Comparison of ENCODE assay signal across 8 cellular contexts in the genomic region with DNA sequence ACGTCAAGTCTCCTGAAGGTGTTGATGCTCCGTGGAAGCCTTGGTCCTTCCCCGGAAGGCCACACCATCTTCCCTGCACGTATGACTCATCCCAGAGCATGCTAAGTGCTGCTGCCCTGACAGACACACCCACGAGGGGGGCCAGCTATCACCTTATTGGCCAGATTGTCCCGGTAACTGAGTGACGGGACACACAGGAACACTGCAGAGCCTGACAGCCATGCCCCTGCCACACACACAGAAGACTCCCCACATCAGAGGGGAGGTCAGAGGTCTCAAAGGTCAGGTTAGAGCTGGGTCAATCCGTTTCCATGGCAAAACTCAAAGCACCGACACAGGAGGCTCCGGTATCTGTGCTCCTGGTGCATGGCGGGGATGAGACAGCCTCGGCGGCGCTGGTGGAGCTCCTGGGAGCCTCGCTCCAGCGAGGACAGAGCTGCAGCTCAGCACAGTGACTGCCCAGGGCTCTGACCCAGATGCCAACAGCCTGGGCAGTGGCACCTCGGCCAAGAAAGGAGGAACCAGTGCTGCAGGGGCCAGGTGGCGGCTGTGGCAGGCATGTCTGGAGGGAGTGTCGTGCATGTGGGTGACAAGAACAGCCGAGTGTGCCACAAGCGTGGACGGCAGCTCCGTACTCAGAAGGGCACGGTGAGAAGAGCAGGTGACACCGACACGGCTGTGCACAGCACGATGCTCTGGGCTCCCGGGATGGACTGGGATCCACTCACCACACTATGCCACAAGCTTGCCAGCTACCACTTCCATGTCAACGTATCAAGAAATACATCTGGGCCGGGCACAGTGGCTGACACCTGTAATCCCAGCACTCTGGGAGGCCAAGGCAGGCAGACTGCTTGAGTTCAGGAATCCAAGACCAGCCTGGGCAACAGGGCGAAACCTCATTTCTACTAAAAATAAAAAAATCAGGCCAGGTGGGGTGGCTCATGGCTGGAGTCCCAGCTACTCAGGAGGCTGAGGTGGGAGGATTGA. TPM values are rescaled to one million over a fixed set of nuclear protein-coding genes. Genes with fewer than 3 reads are reported as not detected.
DNase-seq lines count a peak whose midpoint lies in the region; ATAC-seq and TF ChIP-seq lines count a peak whose summit lies in the region.

No MANE protein-coding gene starts in this region.

- 95% methylated on average over 21 of the region's 31 CpGs for WGBS in SK-N-SH (ENCODE audit: low lambda C conversion rate)

- CTCF ChIA-PET in SK-N-SH (lab: Yijun Ruan, JAX) = interaction anchor here (1.0 to 1.1 kb wide), 2 partner anchors 11 to 65 kb away, joined by 3 read pairs; no protein-coding TSS in a partner anchor

- POLR2A ChIA-PET in SK-N-SH (lab: Yijun Ruan, JAX) = interaction anchor here (0.8 to 1.0 kb wide), 2 partner anchors 11 to 60 kb away, joined by 3 read pairs; partner anchors contain the start of gene MIB2

- H3K4me3 ChIP-seq in SK-N-SH (ENCODE audit: low read depth in 2 of 2, low read length in 1 of 2) (no peak overlapping the region), fibroblast of pulmonary artery (replicated peaks; ENCODE audit: low read depth, low read length) (no peak overlapping the region)

- H3K27me3 ChIP-seq in SK-N-SH (ENCODE audit: insufficient read depth) = no peaks in the 10 kb centered on the region

- peaks cover 55% of the 10 kb centered on the region for H3K79me2 ChIP-seq in SK-N-SH (ENCODE audit: insufficient read depth)

- H3K9me2 ChIP-seq in SK-N-SH = no peaks in the 10 kb centered on the region

- no peak overlapping the region for H3K27ac ChIP-seq in SK-N-SH (ENCODE audit: low read depth in 2 of 2, low read length in 1 of 2)

- H3F3A ChIP-seq in SK-N-SH (replicated peaks; ENCODE audit: insufficient read depth) = peaks cover 3% of the 10 kb centered on the region

- intact Hi-C loops in posterior vena cava (cut with DNase I) = no loop called here

- H3K9ac ChIP-seq in SK-N-SH = no peak overlapping the region

- no peak for TF ChIP-seq EP300 in SK-N-SH (IDR thresholded peaks at IDR 0.05; ENCODE audit: borderline replicate concordance in 1 of 2, low read depth in 1 of 2, low read length in 1 of 2)

- no peak overlapping the region for H2AFZ ChIP-seq in SK-N-SH (ENCODE audit: low read depth)

- ATAC-seq in HG03139 (IDR thresholded peaks at IDR 0.05; ENCODE audit: unreplicated experiment) (no peak), GM18517 (IDR thresholded peaks at IDR 0.05; ENCODE audit: unreplicated experiment) (no peak)

- no peak for TF ChIP-seq CTCF in SK-N-SH (IDR thresholded peaks at IDR 0.05)
- no peak for TF ChIP-seq CTCF in fibroblast of pulmonary artery (IDR thresholded peaks at IDR 0.05; ENCODE audit: low read length, missing control alignments)

- H3K4me2 ChIP-seq in SK-N-SH = no peak overlapping the region

- DNase-seq in H4 (ENCODE audit: low spot score) (peak; percentile 62), SK-N-SH (no peak), fibroblast of pulmonary artery (ENCODE audit: low read depth) (peak; percentile 80), posterior vena cava (ENCODE audit: low spot score) (peak; percentile 69), dedifferentiated amniotic fluid mesenchymal stem cell (ENCODE audit: extremely low spot score) (no peak)
- no peak for DNase-seq in activated effector memory CD4-positive, alpha-beta T cell treated with Interleukin-2 at 50 U/mL for 16 hours

- TF ChIP-seq RAD21 in SK-N-SH (IDR thresholded peaks at IDR 0.05; ENCODE audit: low read length) = no peak

- H3K36me3 ChIP-seq in SK-N-SH (replicated peaks in 1 of 2; ENCODE audit: control insufficient read depth in 1 of 2, insufficient read depth in 2 of 2, low read length in 1 of 2) = peaks cover 0 to 12% of the 10 kb centered on the region in 2 experiments

- peaks cover 11% of the 10 kb centered on the region; the same call in 1 of the 2 replicates for H4K20me1 ChIP-seq in SK-N-SH (ENCODE audit: insufficient read depth)

- H3K4me1 ChIP-seq in SK-N-SH (ENCODE audit: control insufficient read depth in 1 of 2, insufficient read depth in 2 of 2, low read depth in 1 of 2, low read length in 1 of 2) = peaks cover 0 to 5% of the 10 kb centered on the region in 2 experiments; a peak in 1 of 4 replicates

- H3K9me3 ChIP-seq in SK-N-SH = no peaks in the 10 kb centered on the region

TF ChIP-seq in SK-N-SH, 30 proteins besides CTCF, POLR2A, EP300 and RAD21:
- TF ChIP-seq JUND (IDR thresholded peaks at IDR 0.05) (0 out of 2 replicates have a peak, but pooled peaks have one; percentile 11), FOXM1 (IDR thresholded peaks at IDR 0.05; ENCODE audit: low read depth) (no peak), FOSL2 (IDR thresholded peaks at IDR 0.05; ENCODE audit: borderline replicate concordance, low read depth) (peak; percentile 42; the same call in 1 of the 2 replicates)
- TF ChIP-seq, protein P1, sequence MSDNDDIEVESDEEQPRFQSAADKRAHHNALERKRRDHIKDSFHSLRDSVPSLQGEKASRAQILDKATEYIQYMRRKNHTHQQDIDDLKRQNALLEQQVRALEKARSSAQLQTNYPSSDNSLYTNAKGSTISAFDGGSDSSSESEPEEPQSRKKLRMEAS (IDR thresholded peaks at IDR 0.05; ENCODE audit: low read depth) = peak; percentile 33; the same call in 1 of the 2 replicates
- TF ChIP-seq, protein P2, sequence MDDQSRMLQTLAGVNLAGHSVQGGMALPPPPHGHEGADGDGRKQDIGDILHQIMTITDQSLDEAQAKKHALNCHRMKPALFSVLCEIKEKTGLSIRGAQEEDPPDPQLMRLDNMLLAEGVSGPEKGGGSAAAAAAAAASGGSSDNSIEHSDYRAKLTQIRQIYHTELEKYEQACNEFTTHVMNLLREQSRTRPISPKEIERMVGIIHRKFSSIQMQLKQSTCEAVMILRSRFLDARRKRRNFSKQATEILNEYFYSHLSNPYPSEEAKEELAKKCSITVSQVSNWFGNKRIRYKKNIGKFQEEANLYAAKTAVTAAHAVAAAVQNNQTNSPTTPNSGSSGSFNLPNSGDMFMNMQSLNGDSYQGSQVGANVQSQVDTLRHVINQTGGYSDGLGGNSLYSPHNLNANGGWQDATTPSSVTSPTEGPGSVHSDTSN (IDR thresholded peaks at IDR 0.05) = no peak

RNA-seq across cellular contexts. Expression of gene TMEM240, which starts 14.8 kb away (rescaled TPM):
- not detected in 2 replicates for total RNA-seq in H4 (2014; rRNA removed; shearing (Covaris generic))
- polyA plus RNA-seq in SK-N-SH (2012; rRNA removed) = 6.5 and 8.1 TPM in 2 replicates
- polyA plus RNA-seq in SK-N-SH (2012; cell fraction: cytosol; rRNA removed) = 3.1 and 4.9 TPM in 2 replicates
- polyA plus RNA-seq in SK-N-SH (2012; cell fraction: nucleus; rRNA removed) = 18.5 and 29.8 TPM in 2 replicates
- 1 to 10 TPM; 3.9 to 7.8 TPM for total RNA-seq in posterior vena cava

RNA-seq across cellular contexts. Expression of gene SSU72, which starts 19.4 kb away (rescaled TPM):
- 83.4 and 130 TPM in 2 replicates for total RNA-seq in H4 (2014; rRNA removed; shearing (Covaris generic))
- polyA plus RNA-seq in SK-N-SH (2012; rRNA removed) = 73.6 and 104 TPM in 2 replicates
- polyA plus RNA-seq in SK-N-SH (2012; cell fraction: cytosol; rRNA removed) = 90.3 and 97.8 TPM in 2 replicates
- 72.0 and 84.8 TPM in 2 replicates for polyA plus RNA-seq in SK-N-SH (2012; cell fraction: nucleus; rRNA removed)
- total RNA-seq in posterior vena cava = 10 to 100 TPM; 60.7 to 66.0 TPM

RNA-seq across cellular contexts. Expression of gene ATAD3A, which starts 43.3 kb away (rescaled TPM):
- 20.9 and 30.3 TPM in 2 replicates for total RNA-seq in H4 (2014; rRNA removed; shearing (Covaris generic))
- polyA plus RNA-seq in SK-N-SH (2012; rRNA removed) = 34.1 and 40.2 TPM in 2 replicates
- polyA plus RNA-seq in SK-N-SH (2012; cell fraction: cytosol; rRNA removed) = 17.6 and 25.1 TPM in 2 replicates
- polyA plus RNA-seq in SK-N-SH (2012; cell fraction: nucleus; rRNA removed) = 85.0 and 87.9 TPM in 2 replicates
- 10 to 100 TPM; 12.2 to 14.2 TPM for total RNA-seq in posterior vena cava

RNA-seq across cellular contexts. Expression of gene FNDC10, which starts 44.7 kb away (rescaled TPM):
- 0.85 and 1.2 TPM in 2 replicates for total RNA-seq in H4 (2014; rRNA removed; shearing (Covaris generic))
- polyA plus RNA-seq in SK-N-SH (2012; rRNA removed) = 4.8 and 6.7 TPM in 2 replicates
- polyA plus RNA-seq in SK-N-SH (2012; cell fraction: cytosol; rRNA removed) = 2.4 and 5.1 TPM in 2 replicates
- polyA plus RNA-seq in SK-N-SH (2012; cell fraction: nucleus; rRNA removed) = 2.7 and 3.8 TPM in 2 replicates
- 1 to 10 TPM; 1.2 to 3.6 TPM for total RNA-seq in posterior vena cava

Comparison
In these comparisons a context has a peak if more than half of its experiments do, and no peak if none do; other contexts are left out.
1. DNase-seq: peak in H4 (single experiment), fibroblast of pulmonary artery (single experiment) and posterior vena cava (single experiment); none in SK-N-SH (single experiment), activated effector memory CD4-positive, alpha-beta T cell treated with Interleukin-2 at 50 U/mL for 16 hours (single experiment) and dedifferentiated amniotic fluid mesenchymal stem cell (single experiment).